ENCODE assay signal across 24 cellular contexts in genomic region chr11:107482234-107482633, GRCh38.
"Had no signal": no experiment of that assay in that cellular context is flagged by ENCODE, and none has a peak within 500 bp of the region (broad histone marks: within the 10 kb centered on the region; RNA-seq: fewer than 3 reads in every experiment).

No MANE protein-coding gene starts in this region.

- H3K4me3 ChIP-seq: esophagus squamous epithelium, heart right ventricle, left lung, mucosa of descending colon, right lobe of liver, suprapubic skin, transverse colon, upper lobe of right lung, uterus had no signal

- H3K9ac ChIP-seq: parathyroid adenoma had no signal

- H3K27ac ChIP-seq: esophagus squamous epithelium, heart right ventricle, left lung, parathyroid adenoma, right lobe of liver, suprapubic skin, transverse colon, upper lobe of right lung, uterus had no signal

- H3K36me3 ChIP-seq: esophagus squamous epithelium, heart right ventricle, left lung, right lobe of liver, suprapubic skin, transverse colon, upper lobe of right lung, uterus had no signal

- H2AFZ ChIP-seq: parathyroid adenoma had no signal

- H3K4me1 ChIP-seq: esophagus squamous epithelium, heart right ventricle, left lung, parathyroid adenoma, right lobe of liver, suprapubic skin, upper lobe of right lung, uterus had no signal

- H3K27me3 ChIP-seq: esophagus squamous epithelium, left lung, right lobe of liver, suprapubic skin, transverse colon, uterus had no signal

- ATAC-seq: effector memory CD8-positive, alpha-beta T cell; heart right ventricle; left cardiac atrium; left lung; mucosa of descending colon; natural killer cell treated with Interleukin-12 subunit alpha and Interleukin-12 subunit beta and Interleukin-15 and Interleukin-18, amount 100 ng/mL, for 72 hours; right lobe of liver; stimulated activated naive B cell treated with anti-CD40 and anti-IgM and Interleukin-4, amounts not matched to agents 10 μg/mL and 1 μg/mL and 100 μg/mL, for 72 hours; stimulated activated naive CD8-positive, alpha-beta T cell treated with anti-CD3 and anti-CD28 coated beads, Interleukin-15, amount 100 ng/mL, for 72 hours; upper lobe of right lung had no signal

- H3K9me3 ChIP-seq: esophagus squamous epithelium, heart right ventricle, left lung, mucosa of descending colon, right lobe of liver, suprapubic skin, transverse colon, upper lobe of right lung, uterus had no signal

- DNase-seq: effector memory CD8-positive, alpha-beta T cell; erythroblast; esophagus squamous epithelium; foreskin melanocyte; glutamatergic neuron; heart right ventricle; hippocampal formation; left cardiac atrium; left lung; mesenchymal stem cell; mucosa of descending colon; naive B cell; right lobe of liver; small intestine; stimulated activated CD4-positive, alpha-beta T cell treated with anti-CD3 and anti-CD28 coated beads, Interleukin-15, amount 100 ng/mL, for 24 hours; stimulated activated CD4-positive, alpha-beta T cell treated with anti-CD3 and anti-CD28 coated beads, Interleukin-2, amount 100 ng/mL, for 48 hours; stimulated activated naive B cell treated with anti-CD40 and anti-IgM and Interleukin-4, amounts not matched to agents 10 μg/mL and 1 μg/mL and 100 μg/mL, for 72 hours; stimulated activated naive CD8-positive, alpha-beta T cell treated with anti-CD3 and anti-CD28 coated beads, Interleukin-15, amount 100 ng/mL, for 72 hours; transverse colon; upper lobe of right lung; uterus had no signal
